In the genomic region with DNA sequence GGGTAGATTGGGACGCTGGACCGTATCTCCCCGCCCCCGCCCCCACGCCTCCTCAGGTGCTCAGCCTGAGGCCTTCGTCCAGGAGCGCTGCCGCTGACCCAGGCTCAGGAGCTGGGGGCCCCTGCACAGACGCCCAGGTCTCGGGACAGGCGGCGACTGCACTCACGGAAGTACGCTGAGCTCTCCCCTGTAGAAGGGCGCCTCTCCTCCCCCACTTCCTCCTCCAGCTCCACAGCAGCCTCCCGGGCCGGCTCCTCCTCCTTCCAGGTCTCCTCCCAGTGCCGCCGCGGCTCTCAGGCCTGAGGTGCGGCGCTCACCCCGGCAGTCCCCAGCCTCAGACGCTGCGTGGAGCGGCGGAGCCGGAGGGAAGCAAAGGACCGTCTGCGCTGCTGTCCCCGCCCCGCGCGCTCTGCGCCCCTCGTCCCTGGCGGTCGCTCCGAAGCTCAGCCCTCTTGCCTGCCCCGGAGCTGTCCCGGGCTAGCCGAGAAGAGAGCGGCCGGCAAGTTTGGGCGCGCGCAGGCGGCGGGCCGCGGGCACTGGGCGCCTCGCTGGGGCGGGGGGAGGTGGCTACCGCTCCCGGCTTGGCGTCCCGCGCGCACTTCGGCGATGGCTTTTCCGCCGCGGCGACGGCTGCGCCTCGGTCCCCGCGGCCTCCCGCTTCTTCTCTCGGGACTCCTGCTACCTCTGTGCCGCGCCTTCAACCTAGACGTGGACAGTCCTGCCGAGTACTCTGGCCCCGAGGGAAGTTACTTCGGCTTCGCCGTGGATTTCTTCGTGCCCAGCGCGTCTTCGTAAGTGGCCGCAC, we compare ENCODE assay signal across 1 cellular context.
TF ChIP-seq lines count a peak whose summit lies in the region.

A gene (plus strand): TSS at position 324 of the 805 bp plus-strand sequence. CDS start 283 bp downstream, at position 607.

TF ChIP-seq in HepG2, 621 proteins besides CTCF, POLR2A, EP300 and RAD21 (continued from another document and continues in another):
- TF ChIP-seq, protein P1, sequence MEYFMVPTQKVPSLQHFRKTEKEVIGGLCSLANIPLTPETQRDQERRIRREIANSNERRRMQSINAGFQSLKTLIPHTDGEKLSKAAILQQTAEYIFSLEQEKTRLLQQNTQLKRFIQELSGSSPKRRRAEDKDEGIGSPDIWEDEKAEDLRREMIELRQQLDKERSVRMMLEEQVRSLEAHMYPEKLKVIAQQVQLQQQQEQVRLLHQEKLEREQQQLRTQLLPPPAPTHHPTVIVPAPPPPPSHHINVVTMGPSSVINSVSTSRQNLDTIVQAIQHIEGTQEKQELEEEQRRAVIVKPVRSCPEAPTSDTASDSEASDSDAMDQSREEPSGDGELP (IDR thresholded peaks at IDR 0.05; ENCODE audit: borderline replicate concordance, low read depth): peak; percentile 40; the same call in 1 of the 2 replicates
- TF ChIP-seq CC2D1A (CRISPR knock-in tag; IDR thresholded peaks at IDR 0.05) (peak; percentile 63; the same call in 1 of the 2 replicates), PAX8 (CRISPR knock-in tag; IDR thresholded peaks at IDR 0.05; ENCODE audit: borderline replicate concordance) (0 out of 2 replicates have a peak, but pooled peaks have one; percentile 70), ELF4 (CRISPR knock-in tag; IDR thresholded peaks at IDR 0.05; ENCODE audit: borderline replicate concordance) (peak; percentile 94), FIP1L1 (IDR thresholded peaks at IDR 0.05; ENCODE audit: borderline replicate concordance, insufficient read depth, low read depth, low read length) (no peak; the same call in 1 of the 2 replicates), GABPB1 (CRISPR knock-in tag; IDR thresholded peaks at IDR 0.05) (peak; percentile 90), SMAD3 (CRISPR knock-in tag; IDR thresholded peaks at IDR 0.05) (peak; percentile 62; the same call in 1 of the 2 replicates), CHD4 (IDR thresholded peaks at IDR 0.05; ENCODE audit: borderline replicate concordance, low read length) (no peak), KDM6A (CRISPR knock-in tag; IDR thresholded peaks at IDR 0.05; ENCODE audit: low read depth) (no peak), ZNF484 (CRISPR knock-in tag; IDR thresholded peaks at IDR 0.05; ENCODE audit: borderline replicate concordance, low read depth) (no peak), FOXA3 (CRISPR knock-in tag; IDR thresholded peaks at IDR 0.05) (no peak), ZC3H13 (CRISPR knock-in tag; IDR thresholded peaks at IDR 0.05) (peak; percentile 22; the same call in 1 of the 2 replicates), HHEX (CRISPR knock-in tag; IDR thresholded peaks at IDR 0.05) (0 out of 2 replicates have a peak, but pooled peaks have one; percentile 36), MBD4 (IDR thresholded peaks at IDR 0.05; ENCODE audit: borderline replicate concordance, low read length) (no peak), ZNF777 (CRISPR knock-in tag; IDR thresholded peaks at IDR 0.05) (peak; percentile 96), ZFX (CRISPR knock-in tag; IDR thresholded peaks at IDR 0.05; ENCODE audit: low read depth) (peak; percentile 95), TBP (CRISPR knock-in tag; IDR thresholded peaks at IDR 0.05) (no peak), ZNF607 (CRISPR knock-in tag; IDR thresholded peaks at IDR 0.05; ENCODE audit: borderline replicate concordance) (peak; percentile 75; the same call in 1 of the 2 replicates), KDM3A (CRISPR knock-in tag; IDR thresholded peaks at IDR 0.05; ENCODE audit: low read depth) (no peak), ZNF761 (CRISPR knock-in tag; conservative IDR thresholded peaks at IDR 0.05) (0 out of 2 replicates have a peak, but pooled peaks have one; percentile 87)
- TF ChIP-seq, protein P2, sequence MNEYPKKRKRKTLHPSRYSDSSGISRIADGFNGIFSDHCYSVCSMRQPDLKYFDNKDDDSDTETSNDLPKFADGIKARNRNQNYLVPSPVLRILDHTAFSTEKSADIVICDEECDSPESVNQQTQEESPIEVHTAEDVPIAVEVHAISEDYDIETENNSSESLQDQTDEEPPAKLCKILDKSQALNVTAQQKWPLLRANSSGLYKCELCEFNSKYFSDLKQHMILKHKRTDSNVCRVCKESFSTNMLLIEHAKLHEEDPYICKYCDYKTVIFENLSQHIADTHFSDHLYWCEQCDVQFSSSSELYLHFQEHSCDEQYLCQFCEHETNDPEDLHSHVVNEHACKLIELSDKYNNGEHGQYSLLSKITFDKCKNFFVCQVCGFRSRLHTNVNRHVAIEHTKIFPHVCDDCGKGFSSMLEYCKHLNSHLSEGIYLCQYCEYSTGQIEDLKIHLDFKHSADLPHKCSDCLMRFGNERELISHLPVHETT (CRISPR knock-in tag; conservative IDR thresholded peaks at IDR 0.05): peak; percentile 44
- TF ChIP-seq, protein P3, sequence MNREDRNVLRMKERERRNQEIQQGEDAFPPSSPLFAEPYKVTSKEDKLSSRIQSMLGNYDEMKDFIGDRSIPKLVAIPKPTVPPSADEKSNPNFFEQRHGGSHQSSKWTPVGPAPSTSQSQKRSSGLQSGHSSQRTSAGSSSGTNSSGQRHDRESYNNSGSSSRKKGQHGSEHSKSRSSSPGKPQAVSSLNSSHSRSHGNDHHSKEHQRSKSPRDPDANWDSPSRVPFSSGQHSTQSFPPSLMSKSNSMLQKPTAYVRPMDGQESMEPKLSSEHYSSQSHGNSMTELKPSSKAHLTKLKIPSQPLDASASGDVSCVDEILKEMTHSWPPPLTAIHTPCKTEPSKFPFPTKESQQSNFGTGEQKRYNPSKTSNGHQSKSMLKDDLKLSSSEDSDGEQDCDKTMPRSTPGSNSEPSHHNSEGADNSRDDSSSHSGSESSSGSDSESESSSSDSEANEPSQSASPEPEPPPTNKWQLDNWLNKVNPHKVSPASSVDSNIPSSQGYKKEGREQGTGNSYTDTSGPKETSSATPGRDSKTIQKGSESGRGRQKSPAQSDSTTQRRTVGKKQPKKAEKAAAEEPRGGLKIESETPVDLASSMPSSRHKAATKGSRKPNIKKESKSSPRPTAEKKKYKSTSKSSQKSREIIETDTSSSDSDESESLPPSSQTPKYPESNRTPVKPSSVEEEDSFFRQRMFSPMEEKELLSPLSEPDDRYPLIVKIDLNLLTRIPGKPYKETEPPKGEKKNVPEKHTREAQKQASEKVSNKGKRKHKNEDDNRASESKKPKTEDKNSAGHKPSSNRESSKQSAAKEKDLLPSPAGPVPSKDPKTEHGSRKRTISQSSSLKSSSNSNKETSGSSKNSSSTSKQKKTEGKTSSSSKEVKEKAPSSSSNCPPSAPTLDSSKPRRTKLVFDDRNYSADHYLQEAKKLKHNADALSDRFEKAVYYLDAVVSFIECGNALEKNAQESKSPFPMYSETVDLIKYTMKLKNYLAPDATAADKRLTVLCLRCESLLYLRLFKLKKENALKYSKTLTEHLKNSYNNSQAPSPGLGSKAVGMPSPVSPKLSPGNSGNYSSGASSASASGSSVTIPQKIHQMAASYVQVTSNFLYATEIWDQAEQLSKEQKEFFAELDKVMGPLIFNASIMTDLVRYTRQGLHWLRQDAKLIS (CRISPR knock-in tag; IDR thresholded peaks at IDR 0.05): no peak
- TF ChIP-seq, protein P4, sequence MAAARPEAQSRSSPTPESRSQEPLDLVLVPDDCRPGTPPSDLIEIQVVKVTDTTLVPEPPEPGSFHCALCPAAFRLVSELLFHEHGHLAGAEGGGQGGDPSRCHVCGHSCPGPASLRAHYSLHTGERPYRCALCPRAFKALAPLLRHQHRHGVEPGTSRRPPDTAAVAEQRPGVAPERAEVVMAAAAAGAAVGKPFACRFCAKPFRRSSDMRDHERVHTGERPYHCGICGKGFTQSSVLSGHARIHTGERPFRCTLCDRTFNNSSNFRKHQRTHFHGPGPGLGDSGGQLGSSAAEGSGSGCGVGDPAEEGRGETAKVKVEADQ (CRISPR knock-in tag; IDR thresholded peaks at IDR 0.05; ENCODE audit: borderline replicate concordance): peak; percentile 76
- TF ChIP-seq, protein P5, sequence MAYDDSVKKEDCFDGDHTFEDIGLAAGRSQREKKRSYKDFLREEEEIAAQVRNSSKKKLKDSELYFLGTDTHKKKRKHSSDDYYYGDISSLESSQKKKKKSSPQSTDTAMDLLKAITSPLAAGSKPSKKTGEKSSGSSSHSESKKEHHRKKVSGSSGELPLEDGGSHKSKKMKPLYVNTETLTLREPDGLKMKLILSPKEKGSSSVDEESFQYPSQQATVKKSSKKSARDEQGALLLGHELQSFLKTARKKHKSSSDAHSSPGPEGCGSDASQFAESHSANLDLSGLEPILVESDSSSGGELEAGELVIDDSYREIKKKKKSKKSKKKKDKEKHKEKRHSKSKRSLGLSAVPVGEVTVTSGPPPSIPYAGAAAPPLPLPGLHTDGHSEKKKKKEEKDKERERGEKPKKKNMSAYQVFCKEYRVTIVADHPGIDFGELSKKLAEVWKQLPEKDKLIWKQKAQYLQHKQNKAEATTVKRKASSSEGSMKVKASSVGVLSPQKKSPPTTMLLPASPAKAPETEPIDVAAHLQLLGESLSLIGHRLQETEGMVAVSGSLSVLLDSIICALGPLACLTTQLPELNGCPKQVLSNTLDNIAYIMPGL (CRISPR knock-in tag; IDR thresholded peaks at IDR 0.05; ENCODE audit: borderline replicate concordance in 1 of 2, low read depth in 1 of 2): peak; percentile 91 to 98
- TF ChIP-seq, protein P6, sequence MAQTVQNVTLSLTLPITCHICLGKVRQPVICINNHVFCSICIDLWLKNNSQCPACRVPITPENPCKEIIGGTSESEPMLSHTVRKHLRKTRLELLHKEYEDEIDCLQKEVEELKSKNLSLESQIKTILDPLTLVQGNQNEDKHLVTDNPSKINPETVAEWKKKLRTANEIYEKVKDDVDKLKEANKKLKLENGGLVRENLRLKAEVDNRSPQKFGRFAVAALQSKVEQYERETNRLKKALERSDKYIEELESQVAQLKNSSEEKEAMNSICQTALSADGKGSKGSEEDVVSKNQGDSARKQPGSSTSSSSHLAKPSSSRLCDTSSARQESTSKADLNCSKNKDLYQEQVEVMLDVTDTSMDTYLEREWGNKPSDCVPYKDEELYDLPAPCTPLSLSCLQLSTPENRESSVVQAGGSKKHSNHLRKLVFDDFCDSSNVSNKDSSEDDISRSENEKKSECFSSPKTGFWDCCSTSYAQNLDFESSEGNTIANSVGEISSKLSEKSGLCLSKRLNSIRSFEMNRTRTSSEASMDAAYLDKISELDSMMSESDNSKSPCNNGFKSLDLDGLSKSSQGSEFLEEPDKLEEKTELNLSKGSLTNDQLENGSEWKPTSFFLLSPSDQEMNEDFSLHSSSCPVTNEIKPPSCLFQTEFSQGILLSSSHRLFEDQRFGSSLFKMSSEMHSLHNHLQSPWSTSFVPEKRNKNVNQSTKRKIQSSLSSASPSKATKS (CRISPR knock-in tag; IDR thresholded peaks at IDR 0.05): no peak
- TF ChIP-seq, protein P7, sequence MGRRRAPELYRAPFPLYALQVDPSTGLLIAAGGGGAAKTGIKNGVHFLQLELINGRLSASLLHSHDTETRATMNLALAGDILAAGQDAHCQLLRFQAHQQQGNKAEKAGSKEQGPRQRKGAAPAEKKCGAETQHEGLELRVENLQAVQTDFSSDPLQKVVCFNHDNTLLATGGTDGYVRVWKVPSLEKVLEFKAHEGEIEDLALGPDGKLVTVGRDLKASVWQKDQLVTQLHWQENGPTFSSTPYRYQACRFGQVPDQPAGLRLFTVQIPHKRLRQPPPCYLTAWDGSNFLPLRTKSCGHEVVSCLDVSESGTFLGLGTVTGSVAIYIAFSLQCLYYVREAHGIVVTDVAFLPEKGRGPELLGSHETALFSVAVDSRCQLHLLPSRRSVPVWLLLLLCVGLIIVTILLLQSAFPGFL (CRISPR knock-in tag; IDR thresholded peaks at IDR 0.05): no peak
- TF ChIP-seq, protein P8, sequence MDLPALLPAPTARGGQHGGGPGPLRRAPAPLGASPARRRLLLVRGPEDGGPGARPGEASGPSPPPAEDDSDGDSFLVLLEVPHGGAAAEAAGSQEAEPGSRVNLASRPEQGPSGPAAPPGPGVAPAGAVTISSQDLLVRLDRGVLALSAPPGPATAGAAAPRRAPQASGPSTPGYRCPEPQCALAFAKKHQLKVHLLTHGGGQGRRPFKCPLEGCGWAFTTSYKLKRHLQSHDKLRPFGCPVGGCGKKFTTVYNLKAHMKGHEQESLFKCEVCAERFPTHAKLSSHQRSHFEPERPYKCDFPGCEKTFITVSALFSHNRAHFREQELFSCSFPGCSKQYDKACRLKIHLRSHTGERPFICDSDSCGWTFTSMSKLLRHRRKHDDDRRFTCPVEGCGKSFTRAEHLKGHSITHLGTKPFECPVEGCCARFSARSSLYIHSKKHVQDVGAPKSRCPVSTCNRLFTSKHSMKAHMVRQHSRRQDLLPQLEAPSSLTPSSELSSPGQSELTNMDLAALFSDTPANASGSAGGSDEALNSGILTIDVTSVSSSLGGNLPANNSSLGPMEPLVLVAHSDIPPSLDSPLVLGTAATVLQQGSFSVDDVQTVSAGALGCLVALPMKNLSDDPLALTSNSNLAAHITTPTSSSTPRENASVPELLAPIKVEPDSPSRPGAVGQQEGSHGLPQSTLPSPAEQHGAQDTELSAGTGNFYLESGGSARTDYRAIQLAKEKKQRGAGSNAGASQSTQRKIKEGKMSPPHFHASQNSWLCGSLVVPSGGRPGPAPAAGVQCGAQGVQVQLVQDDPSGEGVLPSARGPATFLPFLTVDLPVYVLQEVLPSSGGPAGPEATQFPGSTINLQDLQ (CRISPR knock-in tag; IDR thresholded peaks at IDR 0.05): peak; percentile 85
- TF ChIP-seq, protein P9, sequence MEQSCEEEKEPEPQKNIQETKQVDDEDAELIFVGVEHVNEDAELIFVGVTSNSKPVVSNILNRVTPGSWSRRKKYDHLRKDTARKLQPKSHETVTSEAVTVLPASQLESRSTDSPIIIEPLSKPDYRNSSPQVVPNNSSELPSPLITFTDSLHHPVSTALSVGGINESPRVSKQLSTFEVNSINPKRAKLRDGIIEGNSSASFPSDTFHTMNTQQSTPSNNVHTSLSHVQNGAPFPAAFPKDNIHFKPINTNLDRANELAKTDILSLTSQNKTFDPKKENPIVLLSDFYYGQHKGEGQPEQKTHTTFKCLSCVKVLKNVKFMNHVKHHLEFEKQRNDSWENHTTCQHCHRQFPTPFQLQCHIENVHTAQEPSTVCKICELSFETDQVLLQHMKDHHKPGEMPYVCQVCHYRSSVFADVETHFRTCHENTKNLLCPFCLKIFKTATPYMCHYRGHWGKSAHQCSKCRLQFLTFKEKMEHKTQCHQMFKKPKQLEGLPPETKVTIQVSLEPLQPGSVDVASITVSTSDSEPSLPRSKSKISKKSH (CRISPR knock-in tag; IDR thresholded peaks at IDR 0.05; ENCODE audit: borderline replicate concordance): peak; percentile 89
- TF ChIP-seq, protein P10, sequence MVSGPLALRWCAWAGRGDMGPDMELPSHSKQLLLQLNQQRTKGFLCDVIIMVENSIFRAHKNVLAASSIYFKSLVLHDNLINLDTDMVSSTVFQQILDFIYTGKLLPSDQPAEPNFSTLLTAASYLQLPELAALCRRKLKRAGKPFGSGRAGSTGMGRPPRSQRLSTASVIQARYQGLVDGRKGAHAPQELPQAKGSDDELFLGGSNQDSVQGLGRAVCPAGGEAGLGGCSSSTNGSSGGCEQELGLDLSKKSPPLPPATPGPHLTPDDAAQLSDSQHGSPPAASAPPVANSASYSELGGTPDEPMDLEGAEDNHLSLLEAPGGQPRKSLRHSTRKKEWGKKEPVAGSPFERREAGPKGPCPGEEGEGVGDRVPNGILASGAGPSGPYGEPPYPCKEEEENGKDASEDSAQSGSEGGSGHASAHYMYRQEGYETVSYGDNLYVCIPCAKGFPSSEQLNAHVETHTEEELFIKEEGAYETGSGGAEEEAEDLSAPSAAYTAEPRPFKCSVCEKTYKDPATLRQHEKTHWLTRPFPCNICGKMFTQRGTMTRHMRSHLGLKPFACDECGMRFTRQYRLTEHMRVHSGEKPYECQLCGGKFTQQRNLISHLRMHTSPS (CRISPR knock-in tag; IDR thresholded peaks at IDR 0.05; ENCODE audit: low read depth): no peak
- TF ChIP-seq, protein P11, sequence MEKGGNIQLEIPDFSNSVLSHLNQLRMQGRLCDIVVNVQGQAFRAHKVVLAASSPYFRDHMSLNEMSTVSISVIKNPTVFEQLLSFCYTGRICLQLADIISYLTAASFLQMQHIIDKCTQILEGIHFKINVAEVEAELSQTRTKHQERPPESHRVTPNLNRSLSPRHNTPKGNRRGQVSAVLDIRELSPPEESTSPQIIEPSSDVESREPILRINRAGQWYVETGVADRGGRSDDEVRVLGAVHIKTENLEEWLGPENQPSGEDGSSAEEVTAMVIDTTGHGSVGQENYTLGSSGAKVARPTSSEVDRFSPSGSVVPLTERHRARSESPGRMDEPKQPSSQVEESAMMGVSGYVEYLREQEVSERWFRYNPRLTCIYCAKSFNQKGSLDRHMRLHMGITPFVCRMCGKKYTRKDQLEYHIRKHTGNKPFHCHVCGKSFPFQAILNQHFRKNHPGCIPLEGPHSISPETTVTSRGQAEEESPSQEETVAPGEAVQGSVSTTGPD (CRISPR knock-in tag; IDR thresholded peaks at IDR 0.05): 0 out of 2 replicates have a peak, but pooled peaks have one; percentile 15
